ENCODE assay signal across 5 cellular contexts in genomic region chr2:110229882-110230281, GRCh38. TPM values are rescaled to one million over a fixed set of nuclear protein-coding genes. Genes with fewer than 3 reads are reported as not detected.
DNase-seq lines count a peak whose midpoint lies in the region; ATAC-seq and TF ChIP-seq lines count a peak whose summit lies in the region.
"Not testable (repeated sequence)": the region's sequence is repeated elsewhere in the genome, so short reads cannot be mapped to it uniquely, and the experiment has no call there.
"Had no signal": no experiment of that assay in that cellular context is flagged by ENCODE, and none has a peak within 500 bp of the region (broad histone marks: within the 10 kb centered on the region; RNA-seq: fewer than 3 reads in every experiment).

No MANE protein-coding gene starts in this region.

- not testable (repeated sequence) for H3K36me3 Mint-ChIP-seq in GM23338 (ENCODE audit: low read depth); WTC11

- H3K9me3 Mint-ChIP-seq in GM23338, WTC11: not testable (repeated sequence)

- H3K9me3 ChIP-seq in HCT116 (ENCODE audit: control insufficient read depth in 1 of 2, insufficient read depth in 1 of 2, low read depth in 1 of 2, low read length in 2 of 2): not testable (repeated sequence)

- H4K20me1 ChIP-seq in GM23338 (replicated peaks; ENCODE audit: insufficient read depth); HCT116 (ENCODE audit: insufficient read depth): not testable (repeated sequence)

- H3K4me3 Mint-ChIP-seq in GM23338, WTC11: not testable (repeated sequence)

- H3K9me2 ChIP-seq in GM23338 (ENCODE audit: insufficient read depth); HCT116 (ENCODE audit: insufficient read depth): not testable (repeated sequence)

- H3K4me1 ChIP-seq in GM23338 (ENCODE audit: insufficient read depth); HCT116 (ENCODE audit: control insufficient read depth in 1 of 2, insufficient read depth in 2 of 2, low read length in 2 of 2): not testable (repeated sequence)

- POLR2A ChIA-PET in HCT116 (lab: Charles Lee); WTC11 (lab: Charles Lee): not testable (repeated sequence)

- H3F3A ChIP-seq in GM23338 (replicated peaks; ENCODE audit: low read depth): not testable (repeated sequence)

- BruUV-seq in HCT116 (replicated peaks; lab: Mats Ljungman, UMichigan): not testable (repeated sequence)

- ATAC-seq in GM23338 (peak; percentile 38; the same call in 2 of the 3 replicates), HCT116 (peak; percentile 57; the same call in 1 of the 2 replicates), WTC11 (peak; percentile 60; the same call in 1 of the 2 replicates)

- CTCF ChIA-PET in HCT116 (lab: Charles Lee); WTC11 (lab: Charles Lee): not testable (repeated sequence)

- not testable (repeated sequence) for TF ChIP-seq CTCF in GM23338 (conservative IDR thresholded peaks at IDR 0.05; ENCODE audit: low read depth in 2 of 2); HCT116 (IDR thresholded peaks at IDR 0.05 in 2 of 3, conservative IDR thresholded peaks at IDR 0.05 in 1 of 3; ENCODE audit: borderline replicate concordance in 1 of 3, insufficient read depth in 1 of 3, low read depth in 2 of 3, low read length in 2 of 3); WTC11 (IDR thresholded peaks at IDR 0.05)

- H3K27ac Mint-ChIP-seq in GM23338, WTC11: not testable (repeated sequence)

- not testable (repeated sequence) for TF ChIP-seq RAD21 in HCT116 (IDR thresholded peaks at IDR 0.05; ENCODE audit: low read depth)

- not testable (repeated sequence) for H3K4me2 ChIP-seq in GM23338; HCT116 (ENCODE audit: low read length)

- H3K27me3 ChIP-seq in GM23338 (ENCODE audit: insufficient read depth); HCT116 (ENCODE audit: insufficient read depth, low read length): not testable (repeated sequence)

- TF ChIP-seq POLR2A in HCT116 (IDR thresholded peaks at IDR 0.05; ENCODE audit: borderline replicate concordance, extremely low read depth, insufficient read depth, insufficient read length): not testable (repeated sequence)

- RAD21 ChIA-PET in HCT116 (lab: Charles Lee; ENCODE audit: low non-redundant PET in 1 of 2, low total read pairs in 2 of 2, uncharacterized antibody in 2 of 2, unreplicated experiment in 2 of 2): not testable (repeated sequence)

- intact Hi-C loops in HCT116 (cut with micrococcal nuclease): not testable (repeated sequence)

- not testable (repeated sequence) for H3K36me3 ChIP-seq in GM23338 (ENCODE audit: insufficient read depth); HCT116 (ENCODE audit: control insufficient read depth in 1 of 2, insufficient read depth in 2 of 2, low read length in 2 of 2)

- H3K4me1 Mint-ChIP-seq in GM23338, WTC11: not testable (repeated sequence)

- not testable (repeated sequence) for H3K4me3 ChIP-seq in GM23338; HCT116 (replicated peaks in 1 of 2; ENCODE audit: low read depth in 1 of 2, low read length in 2 of 2)

- H3K9ac ChIP-seq in HCT116 (ENCODE audit: low read length): not testable (repeated sequence)

- H3K79me2 ChIP-seq in GM23338 (replicated peaks; ENCODE audit: insufficient read depth); HCT116 (ENCODE audit: insufficient read depth, low read length): not testable (repeated sequence)

- not testable (repeated sequence) for H2AFZ ChIP-seq in GM23338; HCT116 (ENCODE audit: low read depth, low read length, poor library complexity, severe bottlenecking)

- not testable (repeated sequence) for DNase-seq in GM23338 (ENCODE audit: low spot score); HCT116 (ENCODE audit: low read depth, low spot score); WTC11 (ENCODE audit: low spot score)

- H3K27ac ChIP-seq in GM23338 (ENCODE audit: low read depth); HCT116 (ENCODE audit: low read depth, low read length): not testable (repeated sequence)

- not testable (repeated sequence) for H3K27me3 Mint-ChIP-seq in GM23338 (ENCODE audit: insufficient read depth, low read depth, poor library complexity)
- H3K27me3 Mint-ChIP-seq in WTC11 (ENCODE audit: low read depth): peaks cover 10% of the 10 kb centered on the region

RNA-seq across cellular contexts. Expression of gene MTLN, which starts 17.5 kb away (rescaled TPM):
- total RNA-seq in GM23338 (2014; rRNA removed; shearing (Covaris generic)): 34.1 and 40.2 TPM in 2 replicates
- 151 and 175 TPM in 2 replicates for polyA plus RNA-seq in GM23338 (2016; fragmentation: Nextera tagmentation; extraction: Ambion mirVana)
- 35.7 TPM for total RNA-seq in HCT116 (2021; ENCODE audit: unreplicated experiment)
- 55.8 and 57.0 TPM in 2 replicates for polyA plus RNA-seq in HCT116 (2012)
- total RNA-seq in WTC11 (2021): 42.2 to 50.5 TPM (median 44.1 TPM) in 3 replicates

RNA-seq across cellular contexts. Expression of gene NPHP1, which starts 25.1 kb away (rescaled TPM):
- total RNA-seq in GM23338 (2014; rRNA removed; shearing (Covaris generic)): 1.2 and 4.6 TPM in 2 replicates
- 10.0 and 11.0 TPM in 2 replicates for polyA plus RNA-seq in GM23338 (2016; fragmentation: Nextera tagmentation; extraction: Ambion mirVana)
- total RNA-seq in HCT116 (2021; ENCODE audit: unreplicated experiment): 4.7 TPM
- 2.1 and 3.0 TPM in 2 replicates for polyA plus RNA-seq in HCT116 (2012)
- 2.5 to 3.8 TPM (median 3.1 TPM) in 3 replicates for total RNA-seq in WTC11 (2021)
- total RNA-seq: CD4-positive, CD25-positive, alpha-beta regulatory T cell had no signal
- polyA plus RNA-seq: CD14-positive monocyte had no signal
